Comparison of ENCODE assay signal across 17 cellular contexts in genomic region chr6:5584072-5584471, GRCh38.
DNase-seq lines count a peak whose midpoint lies in the region; FAIRE-seq and TF ChIP-seq lines count a peak whose summit lies in the region.
"Had no signal": no experiment of that assay in that cellular context is flagged by ENCODE, and none has a peak within 500 bp of the region (broad histone marks: within the 10 kb centered on the region; RNA-seq: fewer than 3 reads in every experiment).

No MANE protein-coding gene starts in this region.

- FAIRE-seq in frontal cortex (lab: Jason Lieb, UNC): no peak
- FAIRE-seq: GM12892, H1 had no signal

- 34 to 38% methylated on average over 2 to 5 of the region's 5 CpGs for WGBS in GM23248 (ENCODE audit: low coverage in 1 of 2, low lambda C conversion rate in 2 of 2, missing lambda C conversion rate in 2 of 2), 2 experiments

- no peaks in the 10 kb centered on the region for H3K27me3 ChIP-seq in GM23248 (replicated peaks; ENCODE audit: insufficient read depth)

- no peaks in the 10 kb centered on the region for H3F3A ChIP-seq in GM23248 (ENCODE audit: insufficient read depth)

- H3K4me3 ChIP-seq in GM23248: peak overlapping the region; percentile 33; the same call in 1 of the 2 replicates
- no peak overlapping the region for H3K4me3 ChIP-seq in astrocyte of the cerebellum (ENCODE audit: low read depth, low read length)

- H2AFZ ChIP-seq in GM23248: peak overlapping the region; percentile 50

- peak overlapping the region; percentile 30 for H3K4me2 ChIP-seq in GM23248 (ENCODE audit: unreplicated experiment)

- no peak for TF ChIP-seq CTCF in astrocyte of the cerebellum (IDR thresholded peaks at IDR 0.05; ENCODE audit: low read depth, low read length, missing control alignments)

- DNase-seq in GM23248 (peak; percentile 51), astrocyte of the cerebellum (ENCODE audit: low read depth) (peak; percentile 31), foreskin melanocyte (peak; percentile 21), stromal cell of bone marrow (ENCODE audit: low read depth) (peak; percentile 28), T-helper 9 cell (no peak), frontal cortex (ENCODE audit: low spot score in 2 of 2) (no peak), UCSD-AML1 (lab: John Stamatoyannopoulos, UW; ENCODE audit: unreplicated experiment) (no peak)
- DNase-seq: activated CD4-positive, alpha-beta T cell treated with anti-CD3 and anti-CD28 coated beads for 48 hours; activated CD8-positive, alpha-beta memory T cell treated with anti-CD3 and anti-CD28 coated beads, Interleukin-2, amount 50 U/mL, for 48 hours; NCI-H146; NCI-H226; posterior cingulate gyrus; SHP77 treated with DMSO at 0.1 percent for 48 hours; T1000; trophoblast cell had no signal

- H3K79me2 ChIP-seq in GM23248 (ENCODE audit: insufficient read depth): no peaks in the 10 kb centered on the region

- H4K20me1 ChIP-seq in GM23248 (ENCODE audit: insufficient read depth): no peaks in the 10 kb centered on the region

- no peaks in the 10 kb centered on the region for H3K9me2 ChIP-seq in GM23248 (ENCODE audit: insufficient read depth)

- no peaks in the 10 kb centered on the region for H3K9me3 ChIP-seq in GM23248 (ENCODE audit: low read depth)

- peaks cover 9% of the 10 kb centered on the region for H3K4me1 ChIP-seq in GM23248 (ENCODE audit: insufficient read depth)

- in situ Hi-C loops in GM23248 (cut with MboI): no loop called here
- in situ Hi-C loops in astrocyte of the cerebellum (cut with HindIII; ENCODE audit: low sequenced_read_pairs): no loop called here

- H3K9ac ChIP-seq in GM23248: peak overlapping the region; percentile 31

- H3K36me3 ChIP-seq in GM23248 (ENCODE audit: low read depth): no peaks in the 10 kb centered on the region

- peak overlapping the region; percentile 39; the same call in 1 of the 2 replicates for H3K27ac ChIP-seq in GM23248

Comparison
In these comparisons a context has a peak if more than half of its experiments do, and no peak if none do; other contexts are left out.
1. DNase-seq: peak in GM23248 (single experiment), astrocyte of the cerebellum (single experiment), foreskin melanocyte (single experiment) and stromal cell of bone marrow (single experiment); none in T-helper 9 cell (single experiment), frontal cortex (0 of 2) and UCSD-AML1 (single experiment).